In genomic region chr17:63833026-63833740, GRCh38 we compare ENCODE assay signal across 34 cellular contexts. TPM values are rescaled to one million over a fixed set of nuclear protein-coding genes. Genes with fewer than 3 reads are reported as not detected.
A peak's percentile ranks its signal among the peaks of the same experiment; 100 is the strongest.
DNase-seq lines count a peak whose midpoint lies in the region; ATAC-seq, FAIRE-seq and TF ChIP-seq lines count a peak whose summit lies in the region.
"Had no signal": no experiment of that assay in that cellular context is flagged by ENCODE, and none has a peak within 500 bp of the region (broad histone marks: within the 10 kb centered on the region; RNA-seq: fewer than 3 reads in every experiment).

No MANE protein-coding gene starts in this region.

- H3K27ac ChIP-seq in uterus: no peak overlapping the region
- H3K27ac ChIP-seq: adrenal gland, body of pancreas, epithelial cell of prostate, HL-60 had no signal

- no peaks in the 10 kb centered on the region for H3K27me3 Mint-ChIP-seq in activated naive CD8-positive, alpha-beta T cell
- no peaks in the 10 kb centered on the region for H3K27me3 Mint-ChIP-seq in activated naive CD8-positive, alpha-beta T cell treated with anti-CD3 and anti-CD28 coated beads, Interleukin-2, amount 50 U/mL, for 24 hours
- no peaks in the 10 kb centered on the region for H3K27me3 Mint-ChIP-seq in dendritic cell treated with granulocyte-macrophage colony-stimulating factor and Interleukin-4, amounts not matched to agents 40 ng/mL and 50 ng/mL, for 4 days
- no peaks in the 10 kb centered on the region for H3K27me3 Mint-ChIP-seq in stimulated activated memory B cell treated with anti-CD40 and anti-IgM and Interleukin-4, amounts not matched to agents 10 μg/mL and 1 μg/mL and 100 μg/mL, for 72 hours
- no peaks in the 10 kb centered on the region for H3K27me3 Mint-ChIP-seq in progenitor cell of endocrine pancreas
- H3K27me3 Mint-ChIP-seq: natural killer cell treated with Interleukin-12 subunit alpha and Interleukin-12 subunit beta and Interleukin-15 and Interleukin-18, amount 100 ng/mL, for 72 hours had no signal

- H3K36me3 Mint-ChIP-seq in activated naive CD8-positive, alpha-beta T cell: peaks cover 7% of the 10 kb centered on the region
- H3K36me3 Mint-ChIP-seq in activated naive CD8-positive, alpha-beta T cell treated with anti-CD3 and anti-CD28 coated beads, Interleukin-2, amount 50 U/mL, for 24 hours (ENCODE audit: low read depth): peaks cover 59% of the 10 kb centered on the region
- H3K36me3 Mint-ChIP-seq in dendritic cell treated with granulocyte-macrophage colony-stimulating factor and Interleukin-4, amounts not matched to agents 40 ng/mL and 50 ng/mL, for 4 days (ENCODE audit: low read depth): peaks cover 94% of the 10 kb centered on the region
- peaks cover 64% of the 10 kb centered on the region for H3K36me3 Mint-ChIP-seq in stimulated activated memory B cell treated with anti-CD40 and anti-IgM and Interleukin-4, amounts not matched to agents 10 μg/mL and 1 μg/mL and 100 μg/mL, for 72 hours
- H3K36me3 Mint-ChIP-seq in progenitor cell of endocrine pancreas (ENCODE audit: insufficient read depth): peaks cover 23% of the 10 kb centered on the region

- H3K9me3 Mint-ChIP-seq in activated naive CD8-positive, alpha-beta T cell (ENCODE audit: low read depth): no peaks in the 10 kb centered on the region
- H3K9me3 Mint-ChIP-seq in activated naive CD8-positive, alpha-beta T cell treated with anti-CD3 and anti-CD28 coated beads, Interleukin-2, amount 50 U/mL, for 24 hours: no peaks in the 10 kb centered on the region
- no peaks in the 10 kb centered on the region for H3K9me3 Mint-ChIP-seq in dendritic cell treated with granulocyte-macrophage colony-stimulating factor and Interleukin-4, amounts not matched to agents 40 ng/mL and 50 ng/mL, for 4 days
- no peaks in the 10 kb centered on the region for H3K9me3 Mint-ChIP-seq in stimulated activated memory B cell treated with anti-CD40 and anti-IgM and Interleukin-4, amounts not matched to agents 10 μg/mL and 1 μg/mL and 100 μg/mL, for 72 hours
- H3K9me3 Mint-ChIP-seq in progenitor cell of endocrine pancreas (ENCODE audit: low read depth): no peaks in the 10 kb centered on the region
- H3K9me3 Mint-ChIP-seq: natural killer cell treated with Interleukin-12 subunit alpha and Interleukin-12 subunit beta and Interleukin-15 and Interleukin-18, amount 100 ng/mL, for 72 hours; T-helper 2 cell treated with Interferon-gamma antibody and Interleukin-4, amounts not matched to agents 5 μg/mL and 100 μg/mL, for 36 hours had no signal

- H3K4me3 Mint-ChIP-seq in activated naive CD8-positive, alpha-beta T cell: no peak overlapping the region
- H3K4me3 Mint-ChIP-seq in activated naive CD8-positive, alpha-beta T cell treated with anti-CD3 and anti-CD28 coated beads, Interleukin-2, amount 50 U/mL, for 24 hours: no peak overlapping the region
- no peak overlapping the region for H3K4me3 Mint-ChIP-seq in dendritic cell treated with granulocyte-macrophage colony-stimulating factor and Interleukin-4, amounts not matched to agents 40 ng/mL and 50 ng/mL, for 4 days
- no peak overlapping the region for H3K4me3 Mint-ChIP-seq in stimulated activated memory B cell treated with anti-CD40 and anti-IgM and Interleukin-4, amounts not matched to agents 10 μg/mL and 1 μg/mL and 100 μg/mL, for 72 hours
- no peak overlapping the region for H3K4me3 Mint-ChIP-seq in progenitor cell of endocrine pancreas (ENCODE audit: low read depth)
- H3K4me3 Mint-ChIP-seq: natural killer cell treated with Interleukin-12 subunit alpha and Interleukin-12 subunit beta and Interleukin-15 and Interleukin-18, amount 100 ng/mL, for 72 hours; T-helper 2 cell treated with Interferon-gamma antibody and Interleukin-4, amounts not matched to agents 5 μg/mL and 100 μg/mL, for 36 hours had no signal

- intact Hi-C loops in dendritic cell treated with granulocyte-macrophage colony-stimulating factor and Interleukin-4, amounts not matched to agents 40 ng/mL and 50 ng/mL, for 4 days (cut with micrococcal nuclease): no loop called here
- intact Hi-C loops in uterus (cut with DNase I; ENCODE audit: low total_unique reads): no loop called here

- no peaks in the 10 kb centered on the region for H3K36me3 ChIP-seq in uterus

- H3K9me3 ChIP-seq in uterus: no peaks in the 10 kb centered on the region
- H3K9me3 ChIP-seq: adrenal gland, body of pancreas, Caco-2, tibial artery had no signal

- peak overlapping the region; percentile 46 for H3K27ac Mint-ChIP-seq in activated naive CD8-positive, alpha-beta T cell
- no peak overlapping the region for H3K27ac Mint-ChIP-seq in activated naive CD8-positive, alpha-beta T cell treated with anti-CD3 and anti-CD28 coated beads, Interleukin-2, amount 50 U/mL, for 24 hours
- H3K27ac Mint-ChIP-seq in dendritic cell treated with granulocyte-macrophage colony-stimulating factor and Interleukin-4, amounts not matched to agents 40 ng/mL and 50 ng/mL, for 4 days: peak overlapping the region; percentile 69
- peak overlapping the region; percentile 67 for H3K27ac Mint-ChIP-seq in stimulated activated memory B cell treated with anti-CD40 and anti-IgM and Interleukin-4, amounts not matched to agents 10 μg/mL and 1 μg/mL and 100 μg/mL, for 72 hours
- H3K27ac Mint-ChIP-seq in progenitor cell of endocrine pancreas: no peak overlapping the region

- peaks cover 59% of the 10 kb centered on the region for H3K4me1 Mint-ChIP-seq in activated naive CD8-positive, alpha-beta T cell (ENCODE audit: low read depth)
- peaks cover 48% of the 10 kb centered on the region for H3K4me1 Mint-ChIP-seq in activated naive CD8-positive, alpha-beta T cell treated with anti-CD3 and anti-CD28 coated beads, Interleukin-2, amount 50 U/mL, for 24 hours
- H3K4me1 Mint-ChIP-seq in dendritic cell treated with granulocyte-macrophage colony-stimulating factor and Interleukin-4, amounts not matched to agents 40 ng/mL and 50 ng/mL, for 4 days (ENCODE audit: low read depth): peaks cover 45% of the 10 kb centered on the region
- peaks cover 63% of the 10 kb centered on the region for H3K4me1 Mint-ChIP-seq in stimulated activated memory B cell treated with anti-CD40 and anti-IgM and Interleukin-4, amounts not matched to agents 10 μg/mL and 1 μg/mL and 100 μg/mL, for 72 hours
- H3K4me1 Mint-ChIP-seq in progenitor cell of endocrine pancreas (ENCODE audit: low read depth): peaks cover 4% of the 10 kb centered on the region

- no peaks in the 10 kb centered on the region for H3K27me3 ChIP-seq in uterus
- H3K27me3 ChIP-seq: adrenal gland, body of pancreas, tibial artery had no signal

- FAIRE-seq in GM12891 (lab: Jason Lieb, UNC): no peak
- FAIRE-seq: GM18507, keratinocyte, small intestine had no signal

- H3K4me1 ChIP-seq in uterus: peaks cover 4 to 16% of the 10 kb centered on the region in 2 donors

- TF ChIP-seq CTCF in uterus (IDR thresholded peaks at IDR 0.05) (no peak), progenitor cell of endocrine pancreas (IDR thresholded peaks at IDR 0.05; ENCODE audit: unreplicated experiment) (no peak)

- TF ChIP-seq POLR2A in GM12891 (IDR thresholded peaks at IDR 0.05; ENCODE audit: low read depth, low read length) (peak; percentile 34; the same call in 1 of the 2 replicates), uterus (IDR thresholded peaks at IDR 0.05) (no peak)

- no peak overlapping the region for H3K4me3 ChIP-seq in uterus
- H3K4me3 ChIP-seq: adrenal gland, body of pancreas, tibial artery had no signal

- no peak for DNase-seq in activated naive CD8-positive, alpha-beta T cell treated with anti-CD3 and anti-CD28 coated beads, Interleukin-2, amount 50 U/mL, for 24 hours
- DNase-seq in GM12891 (ENCODE audit: insufficient read length, low spot score) (no peak), GDM1 (lab: John Stamatoyannopoulos, UW) (no peak), uterus (no peak), progenitor cell of endocrine pancreas (ENCODE audit: low spot score, unreplicated experiment) (no peak)
- DNase-seq: activated CD4-positive, alpha-beta T cell treated with anti-CD3 and anti-CD28 coated beads for 48 hours; activated effector memory CD4-positive, alpha-beta T cell treated with Interleukin-2 at 50 U/mL for 16 hours; body of pancreas; C1 segment of cervical spinal cord; Caco-2; DMS79 treated with DMSO at 0.1 percent for 48 hours; head of caudate nucleus; NCI-H1694; NCI-H2171; NCI-H510A treated with DMSO at 0.1 percent for 48 hours; Right ventricle myocardium superior; small intestine; tibial artery had no signal

- no peak for ATAC-seq in activated naive CD8-positive, alpha-beta T cell treated with anti-CD3 and anti-CD28 coated beads, Interleukin-2, amount 50 U/mL, for 24 hours
- ATAC-seq in stimulated activated memory B cell treated with anti-CD40 and anti-IgM and Interleukin-4, amounts not matched to agents 10 μg/mL and 1 μg/mL and 100 μg/mL, for 72 hours: no peak
- ATAC-seq: body of pancreas; natural killer cell treated with Interleukin-12 subunit alpha and Interleukin-12 subunit beta and Interleukin-15 and Interleukin-18, amount 100 ng/mL, for 72 hours had no signal

TF ChIP-seq in GM12891, 5 proteins besides CTCF, POLR2A, EP300 and RAD21:
- TF ChIP-seq PAX5 (IDR thresholded peaks at IDR 0.05; ENCODE audit: insufficient read depth, low read length, severe bottlenecking): no peak

RNA-seq across cellular contexts. Expression of gene FTSJ3, which starts 5.7 kb away (rescaled TPM):
- 27.1 TPM for polyA plus RNA-seq in GM12891 (2012; ENCODE audit: low read depth, missing spikeins)
- total RNA-seq in uterus (10 to 100 TPM; 29.7 to 64.7 (median 53.3) TPM), progenitor cell of endocrine pancreas (46.5 and 49.0 TPM in 2 replicates)

RNA-seq across cellular contexts. Expression of gene PSMC5, which starts 6.0 kb away (rescaled TPM):
- polyA plus RNA-seq in GM12891 (2012; ENCODE audit: low read depth, missing spikeins): 125 TPM
- total RNA-seq in uterus (100 to 1,000 TPM in 1 of 4 donors, 10 to 100 TPM in 3; 12.6 to 103 (median 40.2) TPM), progenitor cell of endocrine pancreas (101 and 109 TPM in 2 replicates)

RNA-seq across cellular contexts. Expression of gene SMARCD2, which starts 9.3 kb away (rescaled TPM):
- polyA plus RNA-seq in GM12891 (2012; ENCODE audit: low read depth, missing spikeins): 56.0 TPM
- total RNA-seq in uterus (100 to 1,000 TPM in 2 of 4 donors, 10 to 100 TPM in 2; 72.9 to 205 (median 101) TPM), progenitor cell of endocrine pancreas (61.6 and 63.8 TPM in 2 replicates)

RNA-seq across cellular contexts. Expression of gene CSH2, which starts 40.3 kb away (rescaled TPM):
- polyA plus RNA-seq in GM12891 (2012; ENCODE audit: low read depth, missing spikeins): not detected
- total RNA-seq in uterus (not detected), progenitor cell of endocrine pancreas (not detected in 2 replicates)
- total RNA-seq: adrenal gland; body of pancreas; Caco-2; LHCN-M2; lower leg skin; natural killer cell treated with Interleukin-12 subunit alpha and Interleukin-12 subunit beta and Interleukin-15 and Interleukin-18, amount 100 ng/mL, for 72 hours; osteocyte; renal cortical epithelial cell; Right ventricle myocardium superior had no signal
- polyA plus RNA-seq: adrenal gland, AG04450, keratinocyte, small intestine had no signal

RNA-seq across cellular contexts. Expression of gene GH2, which starts 48.6 kb away (rescaled TPM):
- not detected for polyA plus RNA-seq in GM12891 (2012; ENCODE audit: low read depth, missing spikeins)
- not detected for total RNA-seq in uterus
- total RNA-seq in progenitor cell of endocrine pancreas: not detected in 2 replicates
- total RNA-seq: adrenal gland; body of pancreas; Caco-2; LHCN-M2; lower leg skin; mononuclear cell; natural killer cell treated with Interleukin-12 subunit alpha and Interleukin-12 subunit beta and Interleukin-15 and Interleukin-18, amount 100 ng/mL, for 72 hours; osteocyte; renal cortical epithelial cell; Right ventricle myocardium superior had no signal
- polyA plus RNA-seq: adrenal gland, AG04450, keratinocyte, small intestine had no signal

Comparison
In these comparisons a context has a peak if more than half of its experiments do, and no peak if none do; other contexts are left out.
1. H3K27ac Mint-ChIP-seq: peak in activated naive CD8-positive, alpha-beta T cell (single experiment), dendritic cell treated with granulocyte-macrophage colony-stimulating factor and Interleukin-4, amounts not matched to agents 40 ng/mL and 50 ng/mL, for 4 days (single experiment) and stimulated activated memory B cell treated with anti-CD40 and anti-IgM and Interleukin-4, amounts not matched to agents 10 μg/mL and 1 μg/mL and 100 μg/mL, for 72 hours (single experiment); none in activated naive CD8-positive, alpha-beta T cell treated with anti-CD3 and anti-CD28 coated beads, Interleukin-2, amount 50 U/mL, for 24 hours (single experiment) and progenitor cell of endocrine pancreas (single experiment).